11 cellular contexts compared by ENCODE assay signal in genomic region chr10:77835669-77836086, GRCh38.
A peak's percentile ranks its signal among the peaks of the same experiment; 100 is the strongest.
DNase-seq lines count a peak whose midpoint lies in the region; ATAC-seq, FAIRE-seq and TF ChIP-seq lines count a peak whose summit lies in the region.
"Had no signal": no experiment of that assay in that cellular context is flagged by ENCODE, and none has a peak within 500 bp of the region (broad histone marks: within the 10 kb centered on the region; RNA-seq: fewer than 3 reads in every experiment).

No MANE protein-coding gene starts in this region.

- BruUV-seq in MCF 10A (replicated peaks; lab: Mats Ljungman, UMichigan): no TSS peak
- no TSS peak for BruUV-seq in mammary epithelial cell (replicated peaks; lab: Mats Ljungman, UMichigan)
- BruUV-seq in K562 (replicated peaks; lab: Mats Ljungman, UMichigan): no TSS peak

- no peak for FAIRE-seq in K562 (lab: Jason Lieb, UNC)
- FAIRE-seq: GM19239 had no signal

- H3K9me1 ChIP-seq in K562 (ENCODE audit: control insufficient read depth, insufficient read depth, low read length): no peaks in the 10 kb centered on the region

- H3K36me3 Mint-ChIP-seq in MCF 10A (ENCODE audit: insufficient read depth, unreplicated experiment): peaks cover 100% of the 10 kb centered on the region

- H3K79me2 ChIP-seq in mammary epithelial cell (ENCODE audit: insufficient read depth, low read length): peaks cover 12% of the 10 kb centered on the region
- no peaks in the 10 kb centered on the region; the same call in 2 of the 3 replicates for H3K79me2 ChIP-seq in K562 (ENCODE audit: control insufficient read depth, insufficient read depth, low read length)

- H4K20me1 ChIP-seq in mammary epithelial cell (ENCODE audit: insufficient read depth, low read length) (no peaks in the 10 kb centered on the region), K562 (replicated peaks; ENCODE audit: control insufficient read depth, insufficient read depth, low read length) (no peaks in the 10 kb centered on the region)

- no peak overlapping the region for H3K9ac ChIP-seq in mammary epithelial cell (ENCODE audit: insufficient read depth, low read length)
- H3K9ac ChIP-seq in K562 (ENCODE audit: insufficient read depth in 1 of 2, low read depth in 2 of 2, low read length in 2 of 2): peak overlapping the region; percentile 71 to 89; a peak in 3 of 4 replicates

- peaks cover 10% of the 10 kb centered on the region for H3K4me1 Mint-ChIP-seq in MCF 10A (ENCODE audit: insufficient read depth, unreplicated experiment)

- H3K36me3 ChIP-seq in mammary epithelial cell (ENCODE audit: insufficient read depth, low read length) (peaks cover 25% of the 10 kb centered on the region), K562 (ENCODE audit: control insufficient read depth, insufficient read depth, low read length) (peaks cover 55% of the 10 kb centered on the region), left lung (peaks cover 0 to 42% of the 10 kb centered on the region in 2 donors), upper lobe of right lung (peaks cover 47% of the 10 kb centered on the region), sigmoid colon (peaks cover 33 to 84% (median 48%) of the 10 kb centered on the region in 4 donors)

- intact Hi-C loops in MCF 10A (cut with micrococcal nuclease): no loop called here
- intact Hi-C loops in mammary epithelial cell (cut with micrococcal nuclease): no loop called here
- intact Hi-C loops in K562 (cut with micrococcal nuclease): loop anchor here (2.0 to 5.0 kb wide), 2 partner anchors 71 to 663 kb away; no protein-coding TSS in a partner anchor
- intact Hi-C loops in left lung (cut with DNase I): no loop called here
- intact Hi-C loops in upper lobe of right lung (cut with DNase I): no loop called here
- intact Hi-C loops in sigmoid colon (cut with DNase I): no loop called here

- H3K4me1 ChIP-seq in mammary epithelial cell (ENCODE audit: insufficient read depth, low read length): peaks cover 10% of the 10 kb centered on the region
- peaks cover 21 to 31% of the 10 kb centered on the region in 2 experiments for H3K4me1 ChIP-seq in K562 (replicated peaks in 1 of 2; ENCODE audit: control insufficient read depth in 2 of 2, insufficient read depth in 2 of 2, low read length in 2 of 2)
- H3K4me1 ChIP-seq in left lung: peaks cover 0 to 19% of the 10 kb centered on the region in 2 donors
- H3K4me1 ChIP-seq in upper lobe of right lung: peaks cover 8% of the 10 kb centered on the region
- H3K4me1 ChIP-seq in sigmoid colon: peaks cover 0 to 30% (median 22%) of the 10 kb centered on the region in 4 donors

- TF ChIP-seq EP300 in K562 (IDR thresholded peaks at IDR 0.05; ENCODE audit: low read length) (no peak), sigmoid colon (IDR thresholded peaks at IDR 0.05) (no peak)

- no peaks in the 10 kb centered on the region for H3K9me3 Mint-ChIP-seq in MCF 10A (ENCODE audit: unreplicated experiment)

- dilution Hi-C loops in mammary epithelial cell (cut with HindIII; ENCODE audit: low sequenced_read_pairs): loop anchor here (5.0 kb wide), 1 partner anchor 68 kb away; no protein-coding TSS in a partner anchor

- TF ChIP-seq POLR2A in K562 (conservative IDR thresholded peaks at IDR 0.05) (no peak), sigmoid colon (IDR thresholded peaks at IDR 0.05) (no peak)

- POLR2A ChIA-PET in MCF 10A (lab: Yijun Ruan, JAX): interaction anchor here (0.9 to 1.1 kb wide), 2 partner anchors 11 to 37 kb away, joined by 3 read pairs; no protein-coding TSS in a partner anchor
- POLR2A ChIA-PET in K562 (lab: Yijun Ruan, JAX): interaction anchor here (0.6 to 1.1 kb wide), 7 partner anchors 9 to 145 kb away, joined by 3 to 4 read pairs (median 3); no protein-coding TSS in a partner anchor

- H3K27ac ChIP-seq in mammary epithelial cell (ENCODE audit: insufficient read depth, low read depth, low read length): no peak overlapping the region
- H3K27ac ChIP-seq in K562 (ENCODE audit: extremely low read depth, low read depth, low read length): peak overlapping the region; percentile 93
- H3K27ac ChIP-seq in left lung: peak overlapping the region in 1 of 2 donors; percentile 67
- peak overlapping the region; percentile 24 for H3K27ac ChIP-seq in upper lobe of right lung
- no peak overlapping the region for H3K27ac ChIP-seq in sigmoid colon

- no peaks in the 10 kb centered on the region for H3K9me3 ChIP-seq in mammary epithelial cell (replicated peaks; ENCODE audit: insufficient read depth, low read length)
- no peaks in the 10 kb centered on the region for H3K9me3 ChIP-seq in K562 (replicated peaks; ENCODE audit: control insufficient read depth, insufficient read depth, low read depth, low read length)
- no peaks in the 10 kb centered on the region for H3K9me3 ChIP-seq in left lung
- no peaks in the 10 kb centered on the region for H3K9me3 ChIP-seq in upper lobe of right lung
- no peaks in the 10 kb centered on the region for H3K9me3 ChIP-seq in sigmoid colon
- H3K9me3 ChIP-seq: HAP-1 had no signal

- H3K27me3 ChIP-seq in mammary epithelial cell (ENCODE audit: insufficient read depth, low read length) (no peaks in the 10 kb centered on the region), K562 (ENCODE audit: control insufficient read depth in 2 of 2, insufficient read depth in 2 of 2, low read length in 2 of 2) (no peaks in the 10 kb centered on the region), left lung (no peaks in the 10 kb centered on the region), upper lobe of right lung (no peaks in the 10 kb centered on the region), sigmoid colon (no peaks in the 10 kb centered on the region)

- H3K4me3 Mint-ChIP-seq in MCF 10A (ENCODE audit: unreplicated experiment): no peak overlapping the region

- no peaks in the 10 kb centered on the region for H3K27me3 Mint-ChIP-seq in MCF 10A (ENCODE audit: insufficient read depth, unreplicated experiment)

- DNase-seq in MCF 10A (ENCODE audit: unreplicated experiment): no peak
- DNase-seq in mammary epithelial cell: no peak
- DNase-seq in K562 (ENCODE audit: extremely low read depth in 1 of 4, low spot score in 3 of 4): no peak
- DNase-seq in left lung: no peak
- no peak for DNase-seq in upper lobe of right lung
- no peak for DNase-seq in sigmoid colon
- no peak for DNase-seq in NK-92 (lab: John Stamatoyannopoulos, UW; ENCODE audit: unreplicated experiment)
- no peak for DNase-seq in NCI-H1436 treated with DMSO at 0.1 percent for 48 hours (lab: John Stamatoyannopoulos, UW)
- DNase-seq: NCI-H446 had no signal

- H3K4me2 ChIP-seq in mammary epithelial cell (ENCODE audit: insufficient read depth, low read depth, low read length) (no peak overlapping the region), K562 (ENCODE audit: insufficient read depth, low read length) (peak overlapping the region; percentile 76)

- in situ Hi-C loops in mammary epithelial cell (cut with MboI; ENCODE audit: low sequenced_read_pairs in 2 of 2): loop anchor here in 1 of 2 donors (25.0 kb wide), 1 partner anchor 177 kb away; no protein-coding TSS in a partner anchor
- in situ Hi-C loops in K562 (cut with MboI): no loop called here

- H2AFZ ChIP-seq in mammary epithelial cell (ENCODE audit: low read depth, low read length) (no peak overlapping the region), K562 (ENCODE audit: low read depth, low read length) (0 out of 2 replicates have a peak overlapping the region, but pooled peaks have one; percentile 93)

- TF ChIP-seq CTCF in MCF 10A (IDR thresholded peaks at IDR 0.05; ENCODE audit: unreplicated experiment) (no peak), mammary epithelial cell (conservative IDR thresholded peaks at IDR 0.05 in 1 of 2, IDR thresholded peaks at IDR 0.05 in 1 of 2; ENCODE audit: extremely low read depth in 1 of 2, insufficient read depth in 1 of 2, low read depth in 1 of 2, low read length in 2 of 2) (no peak), K562 (IDR thresholded peaks at IDR 0.05 in 2 of 3, conservative IDR thresholded peaks at IDR 0.05 in 1 of 3; ENCODE audit: insufficient read depth in 2 of 3, low read depth in 1 of 3, low read length in 3 of 3) (no peak), left lung (IDR thresholded peaks at IDR 0.05) (no peak), upper lobe of right lung (IDR thresholded peaks at IDR 0.05) (no peak), sigmoid colon (IDR thresholded peaks at IDR 0.05) (no peak)

- 0 out of 3 replicates have a peak, but pooled peaks have one; percentile 1 for ATAC-seq in K562
- peak; percentile 7 for ATAC-seq in left lung
- peak; percentile 13 for ATAC-seq in upper lobe of right lung

- CTCF ChIA-PET in MCF 10A (lab: Yijun Ruan, JAX) (interaction anchor here (0.6 to 1.4 kb wide), 3 partner anchors 12 to 181 kb away, joined by 3 read pairs; no protein-coding TSS in a partner anchor), mammary epithelial cell (lab: Charles Lee; ENCODE audit: low non-redundant PET) (no interaction called here), K562 (lab: Yijun Ruan, JAX; ENCODE audit: low intra/inter-chr PET ratio) (no interaction called here)

- peak overlapping the region; percentile 87 for H3K27ac Mint-ChIP-seq in MCF 10A (ENCODE audit: low read depth, unreplicated experiment)

- 49% methylated on average over 9 of the region's 14 CpGs for WGBS in mammary epithelial cell (ENCODE audit: low coverage, missing lambda C conversion rate)
- WGBS in K562 (ENCODE audit: insufficient coverage, low coverage, missing lambda C conversion rate): 87% methylated on average over 14 of the region's 14 CpGs
- WGBS in sigmoid colon, 2 donors: 93% methylated on average over 14 of the region's 14 CpGs

- H3K4me3 ChIP-seq in mammary epithelial cell (replicated peaks in 1 of 3; ENCODE audit: insufficient read depth in 1 of 3, low read depth in 2 of 3, low read length in 3 of 3): no peak overlapping the region
- no peak overlapping the region for H3K4me3 ChIP-seq in K562
- H3K4me3 ChIP-seq in left lung: no peak overlapping the region
- H3K4me3 ChIP-seq in upper lobe of right lung: no peak overlapping the region
- no peak overlapping the region for H3K4me3 ChIP-seq in sigmoid colon
- H3K4me3 ChIP-seq: HAP-1 had no signal

- no peak for TF ChIP-seq RAD21 in K562 (CRISPR knock-in tag; conservative IDR thresholded peaks at IDR 0.05 in 1 of 2, IDR thresholded peaks at IDR 0.05 in 1 of 2)

TF ChIP-seq in K562, 482 proteins besides CTCF, POLR2A, EP300 and RAD21 (continues in another document):
- TF ChIP-seq, protein P1, sequence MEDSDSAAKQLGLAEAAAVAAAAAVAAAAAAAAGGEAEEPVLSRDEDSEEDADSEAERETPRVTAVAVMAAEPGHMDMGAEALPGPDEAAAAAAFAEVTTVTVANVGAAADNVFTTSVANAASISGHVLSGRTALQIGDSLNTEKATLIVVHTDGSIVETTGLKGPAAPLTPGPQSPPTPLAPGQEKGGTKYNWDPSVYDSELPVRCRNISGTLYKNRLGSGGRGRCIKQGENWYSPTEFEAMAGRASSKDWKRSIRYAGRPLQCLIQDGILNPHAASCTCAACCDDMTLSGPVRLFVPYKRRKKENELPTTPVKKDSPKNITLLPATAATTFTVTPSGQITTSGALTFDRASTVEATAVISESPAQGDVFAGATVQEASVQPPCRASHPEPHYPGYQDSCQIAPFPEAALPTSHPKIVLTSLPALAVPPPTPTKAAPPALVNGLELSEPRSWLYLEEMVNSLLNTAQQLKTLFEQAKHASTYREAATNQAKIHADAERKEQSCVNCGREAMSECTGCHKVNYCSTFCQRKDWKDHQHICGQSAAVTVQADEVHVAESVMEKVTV (CRISPR knock-in tag; IDR thresholded peaks at IDR 0.05): no peak
- TF ChIP-seq TAF15 (IDR thresholded peaks at IDR 0.05; ENCODE audit: low read depth, low read length): no peak
- TF ChIP-seq ATF7 (IDR thresholded peaks at IDR 0.05): no peak
- TF ChIP-seq FOXJ3 (CRISPR knock-in tag; IDR thresholded peaks at IDR 0.05): no peak

Comparison
In these comparisons a context has a peak if more than half of its experiments do, and no peak if none do; other contexts are left out.
1. H3K27ac ChIP-seq: peak in K562 (single experiment) and upper lobe of right lung (single experiment); none in mammary epithelial cell (single experiment) and sigmoid colon (0 of 4).
2. Peak in every context shown above with its lines, with median percentiles within 50 percentile points of each other: ATAC-seq.